1 cellular context compared by ENCODE assay signal in genomic region chr4:138255917-138256597, GRCh38.
TF ChIP-seq lines count a peak whose summit lies in the region.

No MANE protein-coding gene starts in this region.

TF ChIP-seq in H1, 55 proteins besides CTCF, POLR2A, EP300 and RAD21:
- TF ChIP-seq NANOG (IDR thresholded peaks at IDR 0.05; ENCODE audit: insufficient read depth, low read depth, low read length, poor library complexity, severe bottlenecking) (no peak), RFX5 (IDR thresholded peaks at IDR 0.05; ENCODE audit: borderline replicate concordance, low read depth, low read length) (no peak), CEBPB (IDR thresholded peaks at IDR 0.05; ENCODE audit: low read depth, low read length) (no peak), HDAC6 (IDR thresholded peaks at IDR 0.05; ENCODE audit: low read depth, low read length) (no peak), ATF3 (IDR thresholded peaks at IDR 0.05; ENCODE audit: insufficient read depth, low read depth, low read length) (no peak), SRF (IDR thresholded peaks at IDR 0.05; ENCODE audit: low read depth, low read length) (no peak), TEAD4 (IDR thresholded peaks at IDR 0.05; ENCODE audit: low read depth, low read length) (no peak), BCL11A (IDR thresholded peaks at IDR 0.05; ENCODE audit: low read depth in 2 of 2, low read length in 2 of 2) (no peak), E2F6 (IDR thresholded peaks at IDR 0.05) (no peak), HDAC2 (IDR thresholded peaks at IDR 0.05; ENCODE audit: borderline replicate concordance in 1 of 2, low read depth in 2 of 2, low read length in 2 of 2) (no peak), SP1 (IDR thresholded peaks at IDR 0.05; ENCODE audit: low read depth, low read length) (no peak), MAX (IDR thresholded peaks at IDR 0.05) (no peak), ASH2L (IDR thresholded peaks at IDR 0.05; ENCODE audit: low read length) (no peak), KDM4A (IDR thresholded peaks at IDR 0.05; ENCODE audit: low read depth, low read length, severe bottlenecking) (no peak), ZNF274 (IDR thresholded peaks at IDR 0.05; ENCODE audit: borderline replicate concordance, extremely low read depth, low read length) (no peak), JUN (IDR thresholded peaks at IDR 0.05; ENCODE audit: low read depth, low read length) (no peak), SP2 (IDR thresholded peaks at IDR 0.05; ENCODE audit: low read length) (no peak), CHD7 (IDR thresholded peaks at IDR 0.05; ENCODE audit: insufficient replicate concordance, low read length) (no peak)
